Comparison of ENCODE assay signal across 11 cellular contexts in the genomic region with DNA sequence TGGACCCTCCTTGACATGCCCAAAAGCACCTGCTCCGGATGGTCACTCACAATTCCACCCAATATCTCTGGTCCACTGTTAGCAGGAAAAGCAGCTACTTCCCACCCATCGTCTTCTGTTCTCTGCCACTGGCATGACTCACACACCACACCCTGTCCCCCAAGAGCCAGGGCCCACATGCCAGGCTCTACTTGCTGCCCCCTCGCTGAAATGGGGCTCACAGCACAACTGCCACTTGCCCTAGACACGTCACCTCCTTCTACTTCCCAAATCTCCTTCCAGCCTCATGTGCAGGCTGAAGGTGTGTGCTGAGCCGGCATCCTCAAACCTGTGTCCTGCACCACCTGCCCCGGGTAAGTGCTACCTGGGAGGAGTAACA.
DNase-seq lines count a peak whose midpoint lies in the region; ATAC-seq and TF ChIP-seq lines count a peak whose summit lies in the region.
"Had no signal": no experiment of that assay in that cellular context is flagged by ENCODE, and none has a peak within 500 bp of the region (broad histone marks: within the 10 kb centered on the region; RNA-seq: fewer than 3 reads in every experiment).

No MANE protein-coding gene starts in this region.

- TF ChIP-seq CTCF in HCT116 (IDR thresholded peaks at IDR 0.05 in 2 of 3, conservative IDR thresholded peaks at IDR 0.05 in 1 of 3; ENCODE audit: borderline replicate concordance in 1 of 3, insufficient read depth in 1 of 3, low read depth in 2 of 3, low read length in 2 of 3) (no peak), RWPE1 (conservative IDR thresholded peaks at IDR 0.05; ENCODE audit: low read depth) (no peak), mucosa of descending colon (IDR thresholded peaks at IDR 0.05) (no peak), hepatocyte (IDR thresholded peaks at IDR 0.05; ENCODE audit: poor library complexity) (no peak), GM10266 (IDR thresholded peaks at IDR 0.05; ENCODE audit: control insufficient read depth, insufficient read depth, low read depth, missing control alignments) (no peak)

- RAD21 ChIA-PET in HCT116 (lab: Charles Lee; ENCODE audit: low non-redundant PET in 1 of 2, low total read pairs in 2 of 2, uncharacterized antibody in 2 of 2, unreplicated experiment in 2 of 2) = no interaction called here

- H3K9ac ChIP-seq in HCT116 (ENCODE audit: low read length) = no peak overlapping the region

- POLR2A ChIA-PET in HCT116 (lab: Charles Lee) (no interaction called here), RWPE1 (lab: Yijun Ruan, JAX; ENCODE audit: low non-redundant PET) (no interaction called here)

- no peak overlapping the region for H2AFZ ChIP-seq in HCT116 (ENCODE audit: low read depth, low read length, poor library complexity, severe bottlenecking)
- H2AFZ ChIP-seq in hepatocyte = no peak overlapping the region

- DNase-seq in HCT116 (ENCODE audit: low read depth, low spot score) = no peak
- DNase-seq in RWPE1 (ENCODE audit: low spot score) = no peak
- DNase-seq in mucosa of descending colon = no peak
- no peak for DNase-seq in stimulated activated naive CD8-positive, alpha-beta T cell treated with anti-CD3 and anti-CD28 coated beads, Interleukin-15, Interleukin-2, amounts not matched to agents 100 U/mL and 50 U/mL, for 24 hours
- DNase-seq in hepatocyte (ENCODE audit: low spot score) = no peak
- no peak for DNase-seq in central memory CD4-positive, alpha-beta T cell
- DNase-seq in GM10266 (ENCODE audit: extremely low spot score) = no peak
- DNase-seq: activated T-cell treated with anti-CD3 and anti-CD28 coated beads, Interleukin-2, amount 50 U/mL, for 48 hours; NCI-H2081 treated with DMSO at 0.1 percent for 48 hours; stimulated activated CD8-positive, alpha-beta memory T cell treated with anti-CD3 and anti-CD28 coated beads, Interleukin-4, amount 100 ng/mL, for 48 hours had no signal

- 0 out of 4 replicates have a peak overlapping the region, but pooled peaks of 1 of the 2 experiments have one; percentile 1 for H3K4me3 ChIP-seq in HCT116 (replicated peaks in 1 of 2; ENCODE audit: low read depth in 1 of 2, low read length in 2 of 2)
- no peak overlapping the region for H3K4me3 ChIP-seq in mucosa of descending colon
- H3K4me3 ChIP-seq in hepatocyte = no peak overlapping the region

- peaks cover 23 to 24% of the 10 kb centered on the region in 2 experiments for H3K4me1 ChIP-seq in HCT116 (ENCODE audit: control insufficient read depth in 1 of 2, insufficient read depth in 2 of 2, low read length in 2 of 2)
- no peaks in the 10 kb centered on the region for H3K4me1 ChIP-seq in mucosa of descending colon (ENCODE audit: low read depth)
- H3K4me1 ChIP-seq in hepatocyte (ENCODE audit: insufficient read depth) = peaks cover 9% of the 10 kb centered on the region

- H3K4me2 ChIP-seq in HCT116 (ENCODE audit: low read length) = peak overlapping the region; percentile 46
- H3K4me2 ChIP-seq in hepatocyte = no peak overlapping the region

- 90% methylated on average over 6 of the region's 6 CpGs for WGBS in hepatocyte (ENCODE audit: low lambda C conversion rate, missing lambda C conversion rate)

- H3K79me2 ChIP-seq in HCT116 (ENCODE audit: insufficient read depth, low read length) (peaks cover 17% of the 10 kb centered on the region; the same call in 1 of the 2 replicates), hepatocyte (peaks cover 1% of the 10 kb centered on the region)

- no TSS peak for BruUV-seq in HCT116 (replicated peaks; lab: Mats Ljungman, UMichigan)

- CTCF ChIA-PET in HCT116 (lab: Charles Lee) = no interaction called here
- CTCF ChIA-PET in RWPE1 (lab: Yijun Ruan, JAX) = no interaction called here

- no peaks in the 10 kb centered on the region for H3K27me3 ChIP-seq in HCT116 (ENCODE audit: insufficient read depth, low read length)
- no peaks in the 10 kb centered on the region for H3K27me3 ChIP-seq in hepatocyte

- intact Hi-C loops in HCT116 (cut with micrococcal nuclease) (no loop called here), mucosa of descending colon (cut with DNase I, micrococcal nuclease) (no loop called here)

- H3K9me3 ChIP-seq in HCT116 (ENCODE audit: control insufficient read depth in 1 of 2, insufficient read depth in 1 of 2, low read depth in 1 of 2, low read length in 2 of 2) = no peaks in the 10 kb centered on the region
- no peaks in the 10 kb centered on the region for H3K9me3 ChIP-seq in mucosa of descending colon
- no peaks in the 10 kb centered on the region for H3K9me3 ChIP-seq in hepatocyte (ENCODE audit: low read depth)

- H3K27ac ChIP-seq in HCT116 (ENCODE audit: low read depth, low read length) (no peak overlapping the region), RWPE1 (peak overlapping the region; percentile 76), hepatocyte (no peak overlapping the region)

- H3K36me3 ChIP-seq in HCT116 (ENCODE audit: control insufficient read depth in 1 of 2, insufficient read depth in 2 of 2, low read length in 2 of 2) (no peaks in the 10 kb centered on the region), mucosa of descending colon (ENCODE audit: low read depth) (no peaks in the 10 kb centered on the region), hepatocyte (replicated peaks; ENCODE audit: insufficient read depth, low read depth) (no peaks in the 10 kb centered on the region)

- TF ChIP-seq RAD21 in HCT116 (IDR thresholded peaks at IDR 0.05; ENCODE audit: low read depth) = no peak

- 0 out of 2 replicates have a peak, but pooled peaks cover 4% of the 10 kb centered on the region for H4K20me1 ChIP-seq in HCT116 (ENCODE audit: insufficient read depth)
- H4K20me1 ChIP-seq in hepatocyte (ENCODE audit: insufficient read depth, poor library complexity, severe bottlenecking) = no peaks in the 10 kb centered on the region

- no peak for TF ChIP-seq POLR2A in HCT116 (IDR thresholded peaks at IDR 0.05; ENCODE audit: borderline replicate concordance, extremely low read depth, insufficient read depth, insufficient read length)

- ATAC-seq in GM18498 (IDR thresholded peaks at IDR 0.05; ENCODE audit: unreplicated experiment) (peak; percentile 17), HCT116 (peak; percentile 77), mucosa of descending colon (peak; percentile 24)
- no peak for ATAC-seq in stimulated activated naive CD8-positive, alpha-beta T cell treated with anti-CD3 and anti-CD28 coated beads, Interleukin-15, Interleukin-2, amounts not matched to agents 100 U/mL and 50 U/mL, for 24 hours

- H3K9me2 ChIP-seq in HCT116 (ENCODE audit: insufficient read depth) (no peaks in the 10 kb centered on the region), hepatocyte (replicated peaks; ENCODE audit: insufficient read depth) (no peaks in the 10 kb centered on the region)

TF ChIP-seq in HCT116, 20 proteins besides CTCF, POLR2A, EP300 and RAD21:
- TF ChIP-seq FOSL1 (IDR thresholded peaks at IDR 0.05; ENCODE audit: low read depth) = 0 out of 2 replicates have a peak, but pooled peaks have one; percentile 15
- no peak for TF ChIP-seq SRF (IDR thresholded peaks at IDR 0.05; ENCODE audit: low read depth)
- TF ChIP-seq, protein P1, sequence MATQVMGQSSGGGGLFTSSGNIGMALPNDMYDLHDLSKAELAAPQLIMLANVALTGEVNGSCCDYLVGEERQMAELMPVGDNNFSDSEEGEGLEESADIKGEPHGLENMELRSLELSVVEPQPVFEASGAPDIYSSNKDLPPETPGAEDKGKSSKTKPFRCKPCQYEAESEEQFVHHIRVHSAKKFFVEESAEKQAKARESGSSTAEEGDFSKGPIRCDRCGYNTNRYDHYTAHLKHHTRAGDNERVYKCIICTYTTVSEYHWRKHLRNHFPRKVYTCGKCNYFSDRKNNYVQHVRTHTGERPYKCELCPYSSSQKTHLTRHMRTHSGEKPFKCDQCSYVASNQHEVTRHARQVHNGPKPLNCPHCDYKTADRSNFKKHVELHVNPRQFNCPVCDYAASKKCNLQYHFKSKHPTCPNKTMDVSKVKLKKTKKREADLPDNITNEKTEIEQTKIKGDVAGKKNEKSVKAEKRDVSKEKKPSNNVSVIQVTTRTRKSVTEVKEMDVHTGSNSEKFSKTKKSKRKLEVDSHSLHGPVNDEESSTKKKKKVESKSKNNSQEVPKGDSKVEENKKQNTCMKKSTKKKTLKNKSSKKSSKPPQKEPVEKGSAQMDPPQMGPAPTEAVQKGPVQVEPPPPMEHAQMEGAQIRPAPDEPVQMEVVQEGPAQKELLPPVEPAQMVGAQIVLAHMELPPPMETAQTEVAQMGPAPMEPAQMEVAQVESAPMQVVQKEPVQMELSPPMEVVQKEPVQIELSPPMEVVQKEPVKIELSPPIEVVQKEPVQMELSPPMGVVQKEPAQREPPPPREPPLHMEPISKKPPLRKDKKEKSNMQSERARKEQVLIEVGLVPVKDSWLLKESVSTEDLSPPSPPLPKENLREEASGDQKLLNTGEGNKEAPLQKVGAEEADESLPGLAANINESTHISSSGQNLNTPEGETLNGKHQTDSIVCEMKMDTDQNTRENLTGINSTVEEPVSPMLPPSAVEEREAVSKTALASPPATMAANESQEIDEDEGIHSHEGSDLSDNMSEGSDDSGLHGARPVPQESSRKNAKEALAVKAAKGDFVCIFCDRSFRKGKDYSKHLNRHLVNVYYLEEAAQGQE (IDR thresholded peaks at IDR 0.05; ENCODE audit: low read depth) = no peak
- TF ChIP-seq CBX3 (IDR thresholded peaks at IDR 0.05; ENCODE audit: low read depth) = 0 out of 2 replicates have a peak, but pooled peaks have one; percentile 19
- TF ChIP-seq EGR1 (IDR thresholded peaks at IDR 0.05; ENCODE audit: low read depth) = no peak
- no peak for TF ChIP-seq ZFX (IDR thresholded peaks at IDR 0.05)
